Comparison of ENCODE assay signal across 24 cellular contexts in genomic region chr18:12013186-12013916, GRCh38. TPM values are rescaled to one million over a fixed set of nuclear protein-coding genes. Genes with fewer than 3 reads are reported as not detected.
DNase-seq lines count a peak whose midpoint lies in the region; TF ChIP-seq lines count a peak whose summit lies in the region.
"Had no signal": no experiment of that assay in that cellular context is flagged by ENCODE, and none has a peak within 500 bp of the region (broad histone marks: within the 10 kb centered on the region; RNA-seq: fewer than 3 reads in every experiment).

No MANE protein-coding gene starts in this region.

- peaks cover 0 to 14% of the 10 kb centered on the region in 2 donors for H3K4me1 ChIP-seq in breast epithelium
- peaks cover 32 to 54% (median 35%) of the 10 kb centered on the region in 4 donors for H3K4me1 ChIP-seq in esophagus muscularis mucosa
- no peaks in the 10 kb centered on the region for H3K4me1 ChIP-seq in neural progenitor cell
- H3K4me1 ChIP-seq in transverse colon = peaks cover 36 to 67% (median 49%) of the 10 kb centered on the region in 4 donors
- H3K4me1 ChIP-seq: BE2C had no signal

- no peak overlapping the region for H3K4me2 ChIP-seq in neural progenitor cell

- no peak overlapping the region for H3K4me3 Mint-ChIP-seq in MCF 10A (ENCODE audit: unreplicated experiment)
- H3K4me3 Mint-ChIP-seq in neural progenitor cell = peak overlapping the region; percentile 34
- H3K4me3 Mint-ChIP-seq: activated naive CD8-positive, alpha-beta T cell treated with anti-CD3 and anti-CD28 coated beads, Interleukin-2, amount 50 U/mL, for 24 hours; activated T-helper 17 cell treated with anti-CD3 and anti-CD28 coated beads, Interleukin-2, amount 50 U/mL, for 72 hours had no signal

- intact Hi-C loops in breast epithelium (cut with DNase I; ENCODE audit: low total_unique reads) = no loop called here
- intact Hi-C loops in MCF 10A (cut with micrococcal nuclease) = no loop called here
- intact Hi-C loops in esophagus muscularis mucosa (cut with DNase I) = no loop called here
- intact Hi-C loops in transverse colon (cut with DNase I; ENCODE audit: low total_unique reads) = loop anchor here (10.0 kb wide), 1 partner anchor 561 kb away; no protein-coding TSS in a partner anchor

- H3K27me3 ChIP-seq in breast epithelium (no peaks in the 10 kb centered on the region), esophagus muscularis mucosa (no peaks in the 10 kb centered on the region), neural progenitor cell (no peaks in the 10 kb centered on the region), transverse colon (no peaks in the 10 kb centered on the region)
- H3K27me3 ChIP-seq: BE2C, SJSA1 had no signal

- H3K4me1 Mint-ChIP-seq in MCF 10A (ENCODE audit: insufficient read depth, unreplicated experiment) = peaks cover 17% of the 10 kb centered on the region
- peaks cover 34% of the 10 kb centered on the region for H3K4me1 Mint-ChIP-seq in neural progenitor cell
- H3K4me1 Mint-ChIP-seq: activated naive CD8-positive, alpha-beta T cell treated with anti-CD3 and anti-CD28 coated beads, Interleukin-2, amount 50 U/mL, for 24 hours; activated T-helper 17 cell treated with anti-CD3 and anti-CD28 coated beads, Interleukin-2, amount 50 U/mL, for 72 hours had no signal

- BruUV-seq in MCF 10A (replicated peaks; lab: Mats Ljungman, UMichigan) = no TSS peak

- CTCF ChIA-PET in MCF 10A (lab: Yijun Ruan, JAX) = interaction anchor here (0.7 to 2.0 kb wide), 4 partner anchors 10 to 261 kb away, joined by 3 to 10 read pairs (median 6); no protein-coding TSS in a partner anchor

- TF ChIP-seq EP300 in esophagus muscularis mucosa (IDR thresholded peaks at IDR 0.05) (no peak), transverse colon (IDR thresholded peaks at IDR 0.05; ENCODE audit: low read depth) (no peak)

- H3K27ac Mint-ChIP-seq in MCF 10A (ENCODE audit: low read depth, unreplicated experiment) (no peak overlapping the region), neural progenitor cell (peak overlapping the region; percentile 78)
- H3K27ac Mint-ChIP-seq: activated naive CD8-positive, alpha-beta T cell treated with anti-CD3 and anti-CD28 coated beads, Interleukin-2, amount 50 U/mL, for 24 hours; activated T-helper 17 cell treated with anti-CD3 and anti-CD28 coated beads, Interleukin-2, amount 50 U/mL, for 72 hours had no signal

- DNase-seq in breast epithelium (ENCODE audit: low spot score in 2 of 2) (no peak), MCF 10A (ENCODE audit: unreplicated experiment) (no peak), esophagus muscularis mucosa (ENCODE audit: extremely low spot score) (no peak), neural progenitor cell (ENCODE audit: low spot score) (peak; percentile 48), transverse colon (no peak), germinal center (ENCODE audit: low spot score) (no peak), AML-193 (lab: John Stamatoyannopoulos, UW) (no peak), NK-92 (lab: John Stamatoyannopoulos, UW; ENCODE audit: unreplicated experiment) (no peak)
- DNase-seq: activated naive CD8-positive, alpha-beta T cell treated with anti-CD3 and anti-CD28 coated beads, Interleukin-2, amount 50 U/mL, for 24 hours; BE2C; Calu3; caudate nucleus; head of caudate nucleus; KBM-7; NCI-H1048; NCI-H2081 treated with DMSO at 0.1 percent for 48 hours; NCI-H524 treated with DMSO at 0.1 percent for 48 hours; nucleus accumbens; OCI-M1; stimulated activated CD4-positive, alpha-beta T cell treated with anti-CD3 and anti-CD28 coated beads, Interleukin-4, amount 100 ng/mL, for 24 hours; substantia nigra had no signal

- H3K9me3 Mint-ChIP-seq in MCF 10A (ENCODE audit: unreplicated experiment) (no peaks in the 10 kb centered on the region), neural progenitor cell (no peaks in the 10 kb centered on the region)
- H3K9me3 Mint-ChIP-seq: activated naive CD8-positive, alpha-beta T cell treated with anti-CD3 and anti-CD28 coated beads, Interleukin-2, amount 50 U/mL, for 24 hours; activated T-helper 17 cell treated with anti-CD3 and anti-CD28 coated beads, Interleukin-2, amount 50 U/mL, for 72 hours had no signal

- no peak overlapping the region for H3K9ac ChIP-seq in neural progenitor cell

- H2AFZ ChIP-seq in neural progenitor cell (replicated peaks) = no peak overlapping the region

- H3K27me3 Mint-ChIP-seq in MCF 10A (ENCODE audit: insufficient read depth, unreplicated experiment) (no peaks in the 10 kb centered on the region), neural progenitor cell (ENCODE audit: insufficient read depth, low read depth) (peaks cover 2% of the 10 kb centered on the region)
- H3K27me3 Mint-ChIP-seq: activated naive CD8-positive, alpha-beta T cell treated with anti-CD3 and anti-CD28 coated beads, Interleukin-2, amount 50 U/mL, for 24 hours; activated T-helper 17 cell treated with anti-CD3 and anti-CD28 coated beads, Interleukin-2, amount 50 U/mL, for 72 hours had no signal

- TF ChIP-seq POLR2A in breast epithelium (IDR thresholded peaks at IDR 0.05) = no peak
- no peak for TF ChIP-seq POLR2A in esophagus muscularis mucosa (IDR thresholded peaks at IDR 0.05; ENCODE audit: low read depth)
- no peak for TF ChIP-seq POLR2A in transverse colon (IDR thresholded peaks at IDR 0.05)

- H3K36me3 ChIP-seq in breast epithelium (no peaks in the 10 kb centered on the region), esophagus muscularis mucosa (peaks cover 21 to 85% (median 62%) of the 10 kb centered on the region in 4 donors), neural progenitor cell (no peaks in the 10 kb centered on the region), transverse colon (peaks cover 0 to 5% (median 0%) of the 10 kb centered on the region in 4 donors)
- H3K36me3 ChIP-seq: BE2C, SJSA1 had no signal

- H3K4me3 ChIP-seq in breast epithelium (no peak overlapping the region), esophagus muscularis mucosa (no peak overlapping the region), neural progenitor cell (no peak overlapping the region), transverse colon (no peak overlapping the region)
- H3K4me3 ChIP-seq: SJSA1 had no signal

- peaks cover 30% of the 10 kb centered on the region for H3K36me3 Mint-ChIP-seq in MCF 10A (ENCODE audit: insufficient read depth, unreplicated experiment)
- peaks cover 18% of the 10 kb centered on the region for H3K36me3 Mint-ChIP-seq in neural progenitor cell

- no peaks in the 10 kb centered on the region for H3F3A ChIP-seq in neural progenitor cell (ENCODE audit: low read depth)

- H3K9me3 ChIP-seq in breast epithelium (no peaks in the 10 kb centered on the region), esophagus muscularis mucosa (no peaks in the 10 kb centered on the region), neural progenitor cell (ENCODE audit: low read depth) (no peaks in the 10 kb centered on the region), transverse colon (no peaks in the 10 kb centered on the region)
- H3K9me3 ChIP-seq: BE2C, SJSA1 had no signal

- peak overlapping the region; percentile 66 to 71 for H3K27ac ChIP-seq in breast epithelium
- peak overlapping the region in 3 of 4 donors; percentile 7 to 82 (median 31) for H3K27ac ChIP-seq in esophagus muscularis mucosa (replicated peaks in 1 of 4)
- no peak overlapping the region for H3K27ac ChIP-seq in neural progenitor cell
- H3K27ac ChIP-seq in transverse colon = peak overlapping the region in 3 of 4 donors; percentile 9 to 94 (median 87)
- H3K27ac ChIP-seq: 22Rv1, SJSA1 had no signal

- 82% methylated on average over 20 of the region's 20 CpGs for WGBS in esophagus muscularis mucosa
- 93% methylated on average over 20 of the region's 20 CpGs; no CpG with 5 or more reads in 1 of the 2 donors for WGBS in transverse colon (ENCODE audit: low coverage in 1 of 2), 2 donors

- no peaks in the 10 kb centered on the region for H3K79me2 ChIP-seq in neural progenitor cell (ENCODE audit: low read depth)

- H4K20me1 ChIP-seq in neural progenitor cell (ENCODE audit: low read depth) = peaks cover 9% of the 10 kb centered on the region

- TF ChIP-seq CTCF in breast epithelium (IDR thresholded peaks at IDR 0.05) (no peak), MCF 10A (IDR thresholded peaks at IDR 0.05; ENCODE audit: unreplicated experiment) (no peak), esophagus muscularis mucosa (IDR thresholded peaks at IDR 0.05) (no peak), neural progenitor cell (IDR thresholded peaks at IDR 0.05) (no peak), transverse colon (IDR thresholded peaks at IDR 0.05) (no peak)

- in situ Hi-C loops in transverse colon (cut with MboI; ENCODE audit: low pct_ligation_motif_present in 1 of 4, low pct_unique_long_range_greater_than_20kb in 1 of 4, low sequenced_read_pairs in 3 of 4) = no loop called here

- POLR2A ChIA-PET in MCF 10A (lab: Yijun Ruan, JAX) = interaction anchor here (0.8 to 3.1 kb wide), 3 partner anchors 8 to 59 kb away, joined by 3 to 11 read pairs (median 4); no protein-coding TSS in a partner anchor

RNA-seq across cellular contexts. Expression of gene IMPA2, which starts 32.0 kb away (rescaled TPM):
- 10 to 100 TPM; 25.2 to 26.5 (median 26.2) TPM for total RNA-seq in breast epithelium
- total RNA-seq in MCF 10A (2022) = 8.8 and 12.8 TPM in 2 replicates
- total RNA-seq in esophagus muscularis mucosa = 100 to 1,000 TPM in 3 of 4 donors, 10 to 100 TPM in 1; 90.1 to 317 (median 165) TPM
- total RNA-seq in neural progenitor cell (ENCODE audit: low replicate concordance) = 41.9 and 85.3 TPM in 2 replicates
- 100 to 1,000 TPM in 1 of 4 donors, 10 to 100 TPM in 3; 50.1 to 290 (median 84.6) TPM for total RNA-seq in transverse colon
